8 cellular contexts compared by ENCODE assay signal in the genomic region with DNA sequence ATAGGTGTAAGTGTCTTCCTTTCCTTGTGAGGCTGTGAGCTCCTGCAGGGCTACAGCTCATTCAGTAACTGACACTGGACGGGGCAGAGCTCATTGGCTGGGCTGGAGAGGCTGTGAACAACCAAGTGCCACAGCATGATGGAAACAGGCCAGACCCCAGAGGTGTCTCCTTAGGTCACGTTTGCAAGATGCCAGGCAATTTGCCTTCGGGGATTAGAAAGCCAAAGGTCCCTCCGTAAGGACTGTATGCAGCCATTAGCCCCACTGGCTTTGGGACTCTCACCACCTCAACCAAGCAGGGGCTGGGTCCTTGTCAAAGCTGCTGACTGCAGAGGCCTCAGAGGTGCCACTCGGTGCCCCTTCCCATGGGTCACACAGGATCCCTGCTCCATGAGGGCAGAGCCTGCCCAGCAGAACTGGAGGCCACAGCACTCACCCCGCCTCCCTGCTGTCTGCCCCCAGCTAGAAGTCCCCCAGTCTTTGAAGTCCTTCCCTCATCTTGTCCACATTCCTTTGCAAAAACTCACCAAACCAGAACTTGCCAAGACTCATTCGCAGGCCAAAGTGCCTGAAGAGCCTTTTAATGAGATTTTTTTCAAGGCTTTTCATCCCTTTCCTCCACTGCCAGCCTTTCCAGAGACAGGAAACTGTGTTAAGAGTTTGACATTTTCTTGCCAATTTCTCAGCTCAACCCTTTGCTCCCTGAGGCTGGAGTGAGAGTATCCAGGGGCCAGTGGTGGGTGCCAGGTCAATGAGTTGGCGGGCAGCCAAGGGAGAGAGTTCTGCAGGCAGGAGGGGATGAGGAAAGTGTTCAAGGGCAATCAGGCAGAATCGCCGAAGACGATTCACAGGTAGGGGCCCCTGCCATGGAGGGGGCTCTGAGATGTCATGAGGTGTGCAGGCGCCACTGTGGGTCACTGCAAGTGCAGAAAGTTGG. TPM values are rescaled to one million over a fixed set of nuclear protein-coding genes. Genes with fewer than 3 reads are reported as not detected.
DNase-seq lines count a peak whose midpoint lies in the region; ATAC-seq lines count a peak whose summit lies in the region.

No MANE protein-coding gene starts in this region.

- peak; percentile 34 to 56 for ATAC-seq in left cardiac atrium
- ATAC-seq in sciatic nerve, result peak; percentile 55
- ATAC-seq in HG02623 (IDR thresholded peaks at IDR 0.05; ENCODE audit: unreplicated experiment), result no peak
- ATAC-seq in HG02885 (IDR thresholded peaks at IDR 0.05; ENCODE audit: poor library complexity, unreplicated experiment), result no peak

- in situ Hi-C loops in G401 (cut with HindIII; ENCODE audit: low sequenced_read_pairs), result no loop called here

- peak; percentile 18 for DNase-seq in G401 (ENCODE audit: low spot score)
- DNase-seq in amniotic epithelial cell (ENCODE audit: low read depth), result peak; percentile 85
- DNase-seq in left cardiac atrium, result peak; percentile 55
- DNase-seq in sciatic nerve (ENCODE audit: low spot score), result no peak
- DNase-seq in NCI-H2081 (lab: John Stamatoyannopoulos, UW), result no peak
- DNase-seq in activated gamma-delta T cell (lab: John Stamatoyannopoulos, UW), result no peak

- intact Hi-C loops in left cardiac atrium (cut with DNase I), result loop anchor here in 1 of 2 donors (5.0 kb wide), 1 partner anchor 39 kb away; no protein-coding TSS in a partner anchor
- intact Hi-C loops in sciatic nerve (cut with DNase I), result no loop called here

RNA-seq across cellular contexts. Expression of gene SLC25A51, which starts 39.7 kb away (rescaled TPM):
- total RNA-seq in G401 (2014; rRNA removed; shearing (Covaris generic)), result 29.8 and 36.2 TPM in 2 replicates
- total RNA-seq in left cardiac atrium, result 10 to 100 TPM; 30.2 to 30.3 TPM
- 24.2 TPM for total RNA-seq in sciatic nerve

Comparison
In these comparisons a context has a peak if more than half of its experiments do, and no peak if none do; other contexts are left out.
1. DNase-seq: peak in G401 (single experiment), amniotic epithelial cell (single experiment) and left cardiac atrium (single experiment); none in sciatic nerve (single experiment), NCI-H2081 (0 of 2) and activated gamma-delta T cell (single experiment).
2. ATAC-seq: peak in left cardiac atrium (2 of 2) and sciatic nerve (single experiment); none in HG02623 (single experiment) and HG02885 (single experiment).